11 cellular contexts compared by ENCODE assay signal in the genomic region with DNA sequence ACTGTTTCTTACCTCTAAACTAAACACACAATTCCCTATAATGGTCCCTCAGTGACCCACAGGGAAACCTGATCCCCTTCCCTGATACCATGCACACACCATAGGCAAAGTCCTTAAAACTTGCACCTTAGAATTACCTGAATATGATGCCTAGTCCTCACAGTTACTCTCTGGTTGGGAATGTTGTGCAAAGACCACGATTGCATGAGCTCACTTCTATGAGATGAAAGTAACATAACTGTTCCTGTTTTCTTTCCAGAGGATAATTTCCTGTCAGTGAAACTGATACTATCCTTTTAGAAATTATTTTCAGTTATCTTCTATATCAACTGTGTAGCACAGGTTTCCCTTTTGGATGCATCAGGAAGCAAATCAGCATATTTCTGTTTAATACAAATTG. TPM values are rescaled to one million over a fixed set of nuclear protein-coding genes. Genes with fewer than 3 reads are reported as not detected.
DNase-seq lines count a peak whose midpoint lies in the region; ATAC-seq, FAIRE-seq and TF ChIP-seq lines count a peak whose summit lies in the region.
"Had no signal": no experiment of that assay in that cellular context is flagged by ENCODE, and none has a peak within 500 bp of the region (broad histone marks: within the 10 kb centered on the region; RNA-seq: fewer than 3 reads in every experiment).

No MANE protein-coding gene starts in this region.

- FAIRE-seq in H54 (lab: Jason Lieb, UNC) = peak; percentile 65

- peak overlapping the region; percentile 56 for H3K4me3 Mint-ChIP-seq in activated naive CD8-positive, alpha-beta T cell
- H3K4me3 Mint-ChIP-seq: WTC11 had no signal

- H3K27ac ChIP-seq in left lung = peak overlapping the region; percentile 18 to 63

- no peaks in the 10 kb centered on the region for H3K27me3 ChIP-seq in left lung

- intact Hi-C loops in left lung (cut with DNase I) = no loop called here

- TF ChIP-seq POLR2A in H54 (IDR thresholded peaks at IDR 0.05; ENCODE audit: low read depth, low read length) = no peak

- H3K9me3 ChIP-seq in left lung = no peaks in the 10 kb centered on the region

- ATAC-seq in left lung = no peak
- ATAC-seq in activated CD4-positive, CD25-positive, alpha-beta regulatory T cell treated with anti-CD3 and anti-CD28 coated beads, Interleukin-2, amount 50 U/mL, for 24 hours = no peak
- ATAC-seq in GM18907 (IDR thresholded peaks at IDR 0.05; ENCODE audit: unreplicated experiment) = no peak
- ATAC-seq: WTC11 had no signal

- H3K9me3 Mint-ChIP-seq in activated naive CD8-positive, alpha-beta T cell (ENCODE audit: low read depth) = no peaks in the 10 kb centered on the region

- peak; percentile 16 for DNase-seq in ACHN
- DNase-seq in H54 (ENCODE audit: insufficient read length, low spot score) = no peak
- no peak for DNase-seq in left lung
- no peak for DNase-seq in stimulated activated CD8-positive, alpha-beta memory T cell treated with anti-CD3 and anti-CD28 coated beads, Interleukin-4, amount 100 ng/mL, for 48 hours
- DNase-seq in H4 (ENCODE audit: low spot score) = no peak
- DNase-seq: COR-L47, NCI-H1417 treated with DMSO at 0.1 percent for 48 hours had no signal

- in situ Hi-C loops in ACHN (cut with HindIII; ENCODE audit: low pct_ligation_motif_present, low pct_unique_long_range_greater_than_20kb, low sequenced_read_pairs) = no loop called here

- H3K27me3 Mint-ChIP-seq in activated naive CD8-positive, alpha-beta T cell = no peaks in the 10 kb centered on the region

- peaks cover 97% of the 10 kb centered on the region for H3K4me1 Mint-ChIP-seq in activated naive CD8-positive, alpha-beta T cell (ENCODE audit: low read depth)

- H3K36me3 ChIP-seq in left lung = no peaks in the 10 kb centered on the region

- H3K4me1 ChIP-seq in left lung = peaks cover 7 to 69% of the 10 kb centered on the region in 2 donors

- peak overlapping the region; percentile 97 for H3K27ac Mint-ChIP-seq in activated naive CD8-positive, alpha-beta T cell
- H3K27ac Mint-ChIP-seq: WTC11 had no signal

- H3K4me3 ChIP-seq in left lung = no peak overlapping the region

- TF ChIP-seq CTCF in left lung (IDR thresholded peaks at IDR 0.05) = no peak

- peaks cover 17% of the 10 kb centered on the region for H3K36me3 Mint-ChIP-seq in activated naive CD8-positive, alpha-beta T cell

RNA-seq across cellular contexts. Expression of a gene that starts 51.4 kb away (rescaled TPM):
- total RNA-seq in left lung = 10 to 100 TPM; 15.6 to 30.1 TPM
- total RNA-seq in H4 (2014; rRNA removed; shearing (Covaris generic)) = 7.6 and 16.5 TPM in 2 replicates
